ENCODE assay signal across 8 cellular contexts in genomic region chr19:3304871-3305423, GRCh38.
DNase-seq lines count a peak whose midpoint lies in the region; TF ChIP-seq lines count a peak whose summit lies in the region.

No MANE protein-coding gene starts in this region.

- peak; percentile 86 to 90 for TF ChIP-seq RAD21 in liver (IDR thresholded peaks at IDR 0.05)

- peak; percentile 70 for DNase-seq in SIG-M5 treated with dmso at 0.1 percent for 504 hours (lab: John Stamatoyannopoulos, UW; ENCODE audit: unreplicated experiment)
- no peak for DNase-seq in SIG-M5 (lab: John Stamatoyannopoulos, UW)
- DNase-seq in NCI-H2171 (lab: John Stamatoyannopoulos, UW) = peak; percentile 68
- peak; percentile 88 for DNase-seq in activated CD4-positive, alpha-beta T cell treated with anti-CD3 and anti-CD28 coated beads for 48 hours
- DNase-seq in coronary artery (ENCODE audit: low spot score) = no peak
- peak; percentile 67 to 74 (median 68) for DNase-seq in stimulated activated CD4-positive, alpha-beta T cell treated with anti-CD3 and anti-CD28 coated beads, TNF-alpha, amount 100 ng/mL, for 24 hours (ENCODE audit: low read depth in 3 of 3)
- no peak for DNase-seq in 8988T

- TF ChIP-seq CTCF in coronary artery (IDR thresholded peaks at IDR 0.05) (peak; percentile 96), liver (IDR thresholded peaks at IDR 0.05; ENCODE audit: low read depth, low read length, missing input control) (peak; percentile 88)

- H3K4me3 ChIP-seq in coronary artery (peak overlapping the region; percentile 18), liver (ENCODE audit: low read depth in 1 of 3, low read length in 3 of 3) (no peak overlapping the region)

- H3K9me3 ChIP-seq in liver (ENCODE audit: control insufficient read depth in 4 of 4, low read length in 3 of 4) = peaks cover 0 to 5% (median 4%) of the 10 kb centered on the region in 4 donors

- no peaks in the 10 kb centered on the region for H3K27me3 ChIP-seq in liver (ENCODE audit: control insufficient read depth in 4 of 4, insufficient read depth in 4 of 4, low read length in 3 of 4)

- WGBS in liver = 6% methylated on average over 22 of the region's 22 CpGs

- no peaks in the 10 kb centered on the region for H3K36me3 ChIP-seq in liver (ENCODE audit: control insufficient read depth in 4 of 4, insufficient read depth in 3 of 4, low read depth in 1 of 4, low read length in 3 of 4)

- H3K4me1 ChIP-seq in liver (ENCODE audit: control insufficient read depth in 4 of 4, insufficient read depth in 4 of 4, low read length in 3 of 4) = peaks cover 0 to 10% (median 0%) of the 10 kb centered on the region in 4 donors

- H3K27ac ChIP-seq in coronary artery = no peak overlapping the region
- no peak overlapping the region for H3K27ac ChIP-seq in liver (ENCODE audit: low read depth in 1 of 2, low read length in 2 of 2)

- no peak overlapping the region for H3K9ac ChIP-seq in liver (ENCODE audit: low read depth in 1 of 2, low read length in 2 of 2)

TF ChIP-seq in liver, 16 proteins besides CTCF, POLR2A, EP300 and RAD21:
- TF ChIP-seq NR2F2 (IDR thresholded peaks at IDR 0.05) (peak; percentile 33), ATF3 (IDR thresholded peaks at IDR 0.05) (no peak)

Comparison
In these comparisons a context has a peak if more than half of its experiments do, and no peak if none do; other contexts are left out.
1. DNase-seq: peak in SIG-M5 treated with dmso at 0.1 percent for 504 hours (single experiment), NCI-H2171 (single experiment), activated CD4-positive, alpha-beta T cell treated with anti-CD3 and anti-CD28 coated beads for 48 hours (single experiment) and stimulated activated CD4-positive, alpha-beta T cell treated with anti-CD3 and anti-CD28 coated beads, TNF-alpha, amount 100 ng/mL, for 24 hours (3 of 3); none in SIG-M5 (single experiment), coronary artery (single experiment) and 8988T (single experiment).